8 cellular contexts compared by ENCODE assay signal in genomic region chr9:129627556-129628492, GRCh38. TPM values are rescaled to one million over a fixed set of nuclear protein-coding genes. Genes with fewer than 3 reads are reported as not detected.
DNase-seq lines count a peak whose midpoint lies in the region; ATAC-seq and TF ChIP-seq lines count a peak whose summit lies in the region.

No MANE protein-coding gene starts in this region.

- H3K27ac ChIP-seq in muscle layer of duodenum (ENCODE audit: low read length): peak overlapping the region; percentile 95

- DNase-seq in BJ (ENCODE audit: low read depth): no peak
- DNase-seq in LNCaP clone FGC (ENCODE audit: low read depth): no peak
- no peak for DNase-seq in NCI-H128 (lab: John Stamatoyannopoulos, UW; ENCODE audit: unreplicated experiment)

- H3K27me3 ChIP-seq in BJ (ENCODE audit: control insufficient read depth, insufficient read depth, low read length) (no peaks in the 10 kb centered on the region), muscle layer of duodenum (ENCODE audit: low read depth, low read length) (no peaks in the 10 kb centered on the region)

- H3K4me1 ChIP-seq in muscle layer of duodenum (ENCODE audit: control insufficient read depth in 1 of 2, insufficient read depth in 2 of 2, low read length in 2 of 2): peaks cover 17 to 57% of the 10 kb centered on the region in 2 donors

- H3K27me3 Mint-ChIP-seq in brain: peaks cover 4% of the 10 kb centered on the region

- CTCF ChIA-PET in BJ (lab: Yijun Ruan, JAX): interaction anchor here (0.6 to 9.4 kb wide), 12 partner anchors 7 to 497 kb away, joined by 3 to 258 read pairs (median 3); partner anchors contain the start of gene C9orf50

- no peaks in the 10 kb centered on the region for H3K9me3 Mint-ChIP-seq in brain

- H3K36me3 ChIP-seq in BJ (ENCODE audit: control insufficient read depth, insufficient read depth, low read length) (peaks cover 3% of the 10 kb centered on the region; the same call in 1 of the 2 replicates), muscle layer of duodenum (ENCODE audit: control insufficient read depth in 1 of 2, insufficient read depth in 2 of 2, low read length in 2 of 2) (peaks cover 3 to 6% of the 10 kb centered on the region in 2 donors)

- ATAC-seq in HG02763 (IDR thresholded peaks at IDR 0.05; ENCODE audit: unreplicated experiment) (no peak), GM18873 (IDR thresholded peaks at IDR 0.05; ENCODE audit: low FRiP score, unreplicated experiment) (no peak), GM19467 (IDR thresholded peaks at IDR 0.05; ENCODE audit: unreplicated experiment) (no peak)

- H3K4me1 Mint-ChIP-seq in brain: peaks cover 68% of the 10 kb centered on the region

- H3K27ac Mint-ChIP-seq in brain: peak overlapping the region; percentile 54 to 93 (median 89)

- TF ChIP-seq CTCF in BJ (IDR thresholded peaks at IDR 0.05; ENCODE audit: insufficient read depth, low read depth, low read length): no peak
- TF ChIP-seq CTCF in LNCaP clone FGC (IDR thresholded peaks at IDR 0.05; ENCODE audit: control insufficient read depth, extremely low read depth, insufficient read depth): no peak
- no peak for TF ChIP-seq CTCF in brain (conservative IDR thresholded peaks at IDR 0.05)

- H3K36me3 Mint-ChIP-seq in brain: peaks cover 7% of the 10 kb centered on the region

- H3K9me3 ChIP-seq in muscle layer of duodenum (ENCODE audit: control insufficient read depth in 1 of 2, low read length in 2 of 2): no peaks in the 10 kb centered on the region

- peak overlapping the region; percentile 88 for H3K4me3 ChIP-seq in BJ (ENCODE audit: low read depth, low read length)
- H3K4me3 ChIP-seq in LNCaP clone FGC (ENCODE audit: low read depth, low read length): peak overlapping the region; percentile 98
- H3K4me3 ChIP-seq in muscle layer of duodenum (ENCODE audit: low read depth in 1 of 2, low read length in 2 of 2): peak overlapping the region; percentile 90 to 95

- H3K4me3 Mint-ChIP-seq in brain: peak overlapping the region; percentile 84 to 92 (median 89)

- POLR2A ChIA-PET in BJ (lab: Charles Lee): interaction anchor here (0.6 to 1.4 kb wide), 6 partner anchors 128 to 496 kb away, joined by 3 to 4 read pairs (median 3); no protein-coding TSS in a partner anchor

RNA-seq across cellular contexts. Expression of gene NTMT1, which starts 1.9 kb away (rescaled TPM):
- polyA plus RNA-seq in BJ (2011; rRNA removed): 77.1 and 96.3 TPM in 2 replicates
- 24.0 and 39.5 TPM in 2 replicates for polyA minus RNA-seq in BJ (2011; rRNA and poly(A)+ RNA removed)
- 118 TPM for polyA plus RNA-seq in brain (ENCODE audit: insufficient read depth, low read depth, low replicate concordance)

RNA-seq across cellular contexts. Expression of gene C9orf50, which starts 6.9 kb away (rescaled TPM):
- polyA plus RNA-seq in BJ (2011; rRNA removed): 0.20 and 0.21 TPM in 2 replicates
- polyA minus RNA-seq in BJ (2011; rRNA and poly(A)+ RNA removed): 0.09 TPM in 1 of 2 replicates, not detected in the other
- 3.5 TPM for polyA plus RNA-seq in brain (ENCODE audit: insufficient read depth, low read depth, low replicate concordance)

RNA-seq across cellular contexts. Expression of gene ASB6, which starts 14.1 kb away (rescaled TPM):
- polyA plus RNA-seq in BJ (2011; rRNA removed): 13.1 and 23.2 TPM in 2 replicates
- polyA minus RNA-seq in BJ (2011; rRNA and poly(A)+ RNA removed): 6.7 and 10.5 TPM in 2 replicates
- polyA plus RNA-seq in brain (ENCODE audit: insufficient read depth, low read depth, low replicate concordance): 29.1 TPM

RNA-seq across cellular contexts. Expression of gene PRRX2, which starts 37.6 kb away (rescaled TPM):
- polyA plus RNA-seq in BJ (2011; rRNA removed): 20.4 and 37.4 TPM in 2 replicates
- polyA minus RNA-seq in BJ (2011; rRNA and poly(A)+ RNA removed): 8.9 and 9.5 TPM in 2 replicates
- polyA plus RNA-seq in brain (ENCODE audit: insufficient read depth, low read depth, low replicate concordance): 0.51 TPM
